In the genomic region with DNA sequence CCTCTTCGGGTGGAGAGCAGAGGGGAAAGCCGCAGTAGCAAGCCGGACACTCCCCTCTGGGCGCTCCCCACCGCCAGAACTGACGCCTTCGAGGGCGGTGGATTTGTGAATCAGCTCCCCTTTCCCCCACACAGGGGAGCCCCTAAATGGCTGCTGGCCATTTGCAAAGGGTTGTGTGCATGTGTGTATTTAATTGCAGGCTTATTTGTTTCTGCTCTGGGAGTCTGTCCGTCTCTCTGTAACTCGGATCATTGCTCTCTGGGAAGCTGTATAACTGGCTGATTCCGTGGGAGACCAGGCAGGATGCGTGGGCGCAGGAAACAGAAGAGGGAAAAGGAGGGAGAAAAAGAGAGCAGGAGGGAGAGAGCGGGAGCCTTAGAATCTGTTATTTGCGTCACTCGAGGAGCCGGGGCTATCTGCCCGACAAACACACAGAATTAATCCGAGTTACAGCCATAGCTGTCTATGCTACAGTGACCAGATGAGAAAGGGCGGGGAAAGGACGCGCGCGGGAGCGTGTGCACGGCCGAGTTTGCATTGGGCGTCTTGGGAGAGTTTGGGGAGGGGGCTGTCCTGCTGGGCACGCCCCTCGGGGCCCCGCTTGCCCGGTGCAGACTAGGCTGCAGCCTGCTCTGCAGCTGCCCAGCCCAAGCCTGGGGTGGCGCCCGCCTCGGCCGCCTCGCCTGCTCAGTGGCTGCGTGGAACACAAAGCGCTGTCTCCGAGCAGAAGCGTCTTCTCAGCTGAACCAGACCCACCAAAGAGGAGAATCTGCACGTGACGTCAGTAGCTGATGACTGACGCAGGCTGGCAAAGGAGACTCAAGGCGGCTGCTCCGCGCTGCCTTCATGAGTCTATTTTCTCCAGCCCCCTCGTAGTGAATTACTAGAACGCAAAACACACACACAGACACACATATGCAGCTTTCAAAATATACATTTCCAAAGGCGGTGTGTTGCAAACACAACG, we compare ENCODE assay signal across 8 cellular contexts.
DNase-seq lines count a peak whose midpoint lies in the region; ATAC-seq and TF ChIP-seq lines count a peak whose summit lies in the region.

No MANE protein-coding gene starts in this region.

- H3K27me3 ChIP-seq in H7 (ENCODE audit: control insufficient read depth, insufficient read depth, low read length): peaks cover 92% of the 10 kb centered on the region

- POLR2A ChIA-PET in AG04449 (lab: Yijun Ruan, JAX): no interaction called here
- POLR2A ChIA-PET in activated CD8-positive, alpha-beta T cell treated with anti-CD3 and anti-CD28 coated beads for 36 hours (lab: Charles Lee): interaction anchor here (1.4 kb wide), 1 partner anchor 13 kb away, joined by 4 read pairs; no protein-coding TSS in a partner anchor

- no peaks in the 10 kb centered on the region for H3K36me3 ChIP-seq in H7 (replicated peaks; ENCODE audit: control insufficient read depth, insufficient read depth, low read length)

- no peak for TF ChIP-seq CTCF in AG04449 (IDR thresholded peaks at IDR 0.05; ENCODE audit: insufficient read depth, low read length, missing control alignments)
- no peak for TF ChIP-seq CTCF in activated CD8-positive, alpha-beta T cell treated with anti-CD3 and anti-CD28 coated beads for 36 hours (IDR thresholded peaks at IDR 0.05)

- no peaks in the 10 kb centered on the region for H3K9me3 Mint-ChIP-seq in activated CD8-positive, alpha-beta T cell treated with anti-CD3 and anti-CD28 coated beads for 36 hours

- CTCF ChIA-PET in AG04449 (lab: Yijun Ruan, JAX): interaction anchor here (1.1 to 6.9 kb wide), 8 partner anchors 9 to 277 kb away, joined by 4 to 70 read pairs (median 7); no protein-coding TSS in a partner anchor
- CTCF ChIA-PET in activated CD8-positive, alpha-beta T cell treated with anti-CD3 and anti-CD28 coated beads for 36 hours (lab: Charles Lee): interaction anchor here (0.6 to 3.0 kb wide), 8 partner anchors 8 to 105 kb away, joined by 3 to 10 read pairs (median 3); a partner anchor contains a TSS

- H3K27me3 Mint-ChIP-seq in activated CD8-positive, alpha-beta T cell treated with anti-CD3 and anti-CD28 coated beads for 36 hours: peaks cover 80% of the 10 kb centered on the region

- intact Hi-C loops in activated CD8-positive, alpha-beta T cell treated with anti-CD3 and anti-CD28 coated beads for 36 hours (cut with micrococcal nuclease): loop anchor here (5.0 kb wide), 1 partner anchor 277 kb away; no protein-coding TSS in a partner anchor

- no peak overlapping the region for H3K27ac Mint-ChIP-seq in activated CD8-positive, alpha-beta T cell treated with anti-CD3 and anti-CD28 coated beads for 36 hours

- H3K4me3 ChIP-seq in AG04449 (ENCODE audit: low read depth, low read length) (peak overlapping the region; percentile 47), H7 (ENCODE audit: insufficient read depth, low read depth, low read length) (peak overlapping the region; percentile 33; the same call in 1 of the 2 replicates), skeletal muscle cell (ENCODE audit: low read depth, low read length) (peak overlapping the region; percentile 41)

- H3K4me3 Mint-ChIP-seq in activated CD8-positive, alpha-beta T cell treated with anti-CD3 and anti-CD28 coated beads for 36 hours: no peak overlapping the region

- peak; percentile 9 for DNase-seq in AG04449 (ENCODE audit: low read depth, low spot score)
- DNase-seq in H7: peak; percentile 83
- DNase-seq in activated CD8-positive, alpha-beta T cell treated with anti-CD3 and anti-CD28 coated beads for 36 hours: peak; percentile 53
- DNase-seq in hepatic stellate cell (ENCODE audit: low spot score): peak; percentile 54
- DNase-seq in skeletal muscle cell (ENCODE audit: low read depth): peak; percentile 60

- ATAC-seq in activated CD8-positive, alpha-beta T cell treated with anti-CD3 and anti-CD28 coated beads for 36 hours: peak; percentile 28
- no peak for ATAC-seq in HG02678 (IDR thresholded peaks at IDR 0.05; ENCODE audit: unreplicated experiment)
- ATAC-seq in GM21515 (IDR thresholded peaks at IDR 0.05; ENCODE audit: unreplicated experiment): no peak
- ATAC-seq in HG02981 (IDR thresholded peaks at IDR 0.05; ENCODE audit: unreplicated experiment): no peak

- H3K4me1 Mint-ChIP-seq in activated CD8-positive, alpha-beta T cell treated with anti-CD3 and anti-CD28 coated beads for 36 hours (ENCODE audit: low read depth): peaks cover 22% of the 10 kb centered on the region

- peaks cover 1% of the 10 kb centered on the region for H3K36me3 Mint-ChIP-seq in activated CD8-positive, alpha-beta T cell treated with anti-CD3 and anti-CD28 coated beads for 36 hours (ENCODE audit: low read depth)

Comparison
In these comparisons a context has a peak if more than half of its experiments do, and no peak if none do; other contexts are left out.
1. DNase-seq: peak in every context shown above with its lines; median percentile 83 in H7; 60 in skeletal muscle cell; 54 in hepatic stellate cell; 53 in activated CD8-positive, alpha-beta T cell treated with anti-CD3 and anti-CD28 coated beads for 36 hours; 9 in AG04449.